7 cellular contexts compared by ENCODE assay signal in the genomic region with DNA sequence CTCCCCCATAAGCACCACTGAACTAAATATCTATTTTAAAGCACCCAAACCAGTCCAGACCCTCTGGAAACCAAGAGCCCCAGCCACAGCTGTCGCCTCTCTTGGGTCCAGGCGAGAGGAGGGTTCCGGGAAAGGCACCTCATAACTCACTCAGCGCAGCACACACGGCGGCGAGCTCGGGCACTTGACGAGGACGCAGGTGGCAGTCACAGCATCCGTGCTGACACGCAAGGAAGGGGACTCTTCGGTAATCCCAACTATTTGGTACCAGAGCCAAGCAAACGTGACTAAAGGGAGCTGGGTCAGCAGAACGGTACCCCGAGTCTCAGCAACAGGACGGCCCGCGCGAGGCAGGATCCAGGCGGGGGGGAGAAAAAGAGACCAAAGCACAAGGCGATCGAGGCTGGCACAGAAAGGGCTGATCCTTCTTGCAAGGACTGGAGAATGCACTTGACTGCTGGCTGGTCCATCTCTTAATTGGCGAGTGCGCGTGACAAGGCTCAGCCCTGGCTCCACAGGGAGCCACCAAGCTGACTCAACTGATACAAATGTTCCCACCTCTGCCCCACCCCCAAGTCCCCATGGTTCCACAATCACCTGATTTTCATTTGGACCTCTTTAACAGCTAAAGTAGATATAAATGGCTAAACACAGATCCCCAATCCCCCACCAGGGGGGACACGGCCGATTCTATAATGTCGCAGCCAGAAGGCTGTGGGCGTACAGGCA. TPM values are rescaled to one million over a fixed set of nuclear protein-coding genes. Genes with fewer than 3 reads are reported as not detected.
"Had no signal": no experiment of that assay in that cellular context is flagged by ENCODE, and none has a peak within 500 bp of the region (broad histone marks: within the 10 kb centered on the region; RNA-seq: fewer than 3 reads in every experiment).

No MANE protein-coding gene starts in this region.

RNA-seq across cellular contexts. Expression of a gene that starts 36.0 kb away (rescaled TPM):
- total RNA-seq: activated CD8-positive, alpha-beta T cell treated with anti-CD3 and anti-CD28 coated beads, Interleukin-2, amount 10 ng/mL, durations not matched to agents 7 days and 5 days; activated naive CD8-positive, alpha-beta T cell treated with anti-CD3 and anti-CD28 coated beads, Interleukin-2, amount 10 ng/mL, durations not matched to agents 7 days and 5 days; adrenal gland; body of pancreas; Peyer's patch; SJSA1; T-helper 1 cell treated with Interleukin-12 subunit alpha and Interleukin-12 subunit beta and Interleukin-4 antibody, amounts not matched to agents 30 ng/mL and 1 ng/mL, for 36 hours had no signal
- polyA plus RNA-seq: adrenal gland had no signal
